1 cellular context compared by ENCODE assay signal in the genomic region with DNA sequence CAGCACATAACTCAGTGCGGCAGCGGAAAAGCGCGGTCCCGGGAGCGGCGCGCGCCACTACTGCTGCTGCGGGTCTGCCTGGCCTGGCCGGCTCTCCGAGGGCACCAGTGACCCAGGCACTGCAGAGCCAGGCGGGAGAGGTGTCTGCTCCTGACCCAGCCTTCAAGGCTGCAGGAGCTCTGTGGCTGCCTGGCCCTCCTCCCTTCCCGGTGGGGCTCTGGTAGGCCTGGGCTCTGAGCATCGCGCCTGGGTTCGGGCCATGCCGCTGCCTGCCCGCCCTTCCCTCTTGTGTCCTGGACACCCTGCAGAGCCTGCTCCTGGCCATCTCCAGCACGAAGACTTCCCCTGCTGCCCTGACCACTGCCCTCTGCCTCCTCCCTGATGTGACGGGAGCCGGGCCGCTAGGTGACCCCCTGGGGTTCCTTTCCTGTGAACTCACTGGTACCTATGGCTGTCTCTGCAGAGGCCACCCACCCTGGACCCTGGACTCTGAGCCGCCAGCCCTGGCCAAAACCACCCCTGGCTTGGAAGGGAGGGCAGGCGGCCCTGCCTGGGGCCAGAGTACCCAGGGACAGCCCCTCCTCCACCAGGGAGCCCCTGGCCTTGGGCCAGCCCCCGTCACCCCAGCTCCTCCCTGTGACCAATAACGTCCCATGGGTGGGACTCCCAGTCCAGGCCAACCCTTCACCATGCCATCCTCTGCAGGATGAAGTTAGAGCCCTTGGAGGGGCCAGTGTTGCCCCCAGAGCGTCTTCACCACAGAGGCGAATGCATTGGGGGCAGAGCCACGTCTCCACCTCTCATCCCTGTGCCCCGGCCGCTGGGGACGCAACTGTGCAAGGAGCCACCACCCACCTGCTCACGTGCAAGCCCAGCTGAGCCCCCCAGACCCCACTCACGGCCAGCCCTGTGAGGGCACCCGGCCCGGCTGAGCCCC.
TF ChIP-seq lines count a peak whose summit lies in the region.

No MANE protein-coding gene starts in this region.

TF ChIP-seq in HepG2, 621 proteins besides CTCF, POLR2A, EP300 and RAD21 (continued from another document and continues in another):
- TF ChIP-seq, protein P1, sequence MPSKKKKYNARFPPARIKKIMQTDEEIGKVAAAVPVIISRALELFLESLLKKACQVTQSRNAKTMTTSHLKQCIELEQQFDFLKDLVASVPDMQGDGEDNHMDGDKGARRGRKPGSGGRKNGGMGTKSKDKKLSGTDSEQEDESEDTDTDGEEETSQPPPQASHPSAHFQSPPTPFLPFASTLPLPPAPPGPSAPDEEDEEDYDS (CRISPR knock-in tag; IDR thresholded peaks at IDR 0.05), result peak; percentile 92
- TF ChIP-seq ZNF550 (CRISPR knock-in tag; IDR thresholded peaks at IDR 0.05; ENCODE audit: borderline replicate concordance) (no peak), ZNF543 (CRISPR knock-in tag; IDR thresholded peaks at IDR 0.05) (peak; percentile 41; the same call in 1 of the 2 replicates), BHLHE40 (IDR thresholded peaks at IDR 0.05; ENCODE audit: low read length) (peak; percentile 66), MTF2 (CRISPR knock-in tag; IDR thresholded peaks at IDR 0.05; ENCODE audit: borderline replicate concordance) (no peak), ELF3 (CRISPR knock-in tag; IDR thresholded peaks at IDR 0.05) (peak; percentile 69), SP2 (CRISPR knock-in tag; IDR thresholded peaks at IDR 0.05) (peak; percentile 51; the same call in 1 of the 2 replicates), MEIS1 (CRISPR knock-in tag; IDR thresholded peaks at IDR 0.05; ENCODE audit: borderline replicate concordance) (peak; percentile 84; the same call in 1 of the 2 replicates), ONECUT2 (CRISPR knock-in tag; IDR thresholded peaks at IDR 0.05) (no peak), SALL2 (CRISPR knock-in tag; IDR thresholded peaks at IDR 0.05) (0 out of 2 replicates have a peak, but pooled peaks have one; percentile 12), MAFG (CRISPR knock-in tag; IDR thresholded peaks at IDR 0.05) (no peak), BCL6 (CRISPR knock-in tag; IDR thresholded peaks at IDR 0.05) (peak; percentile 47; the same call in 1 of the 2 replicates), ETV5 (CRISPR knock-in tag; IDR thresholded peaks at IDR 0.05; ENCODE audit: borderline replicate concordance) (peak; percentile 49), NBN (conservative IDR thresholded peaks at IDR 0.05) (no peak), KLF9 (CRISPR knock-in tag; IDR thresholded peaks at IDR 0.05; ENCODE audit: low read depth) (no peak), ZNF136 (CRISPR knock-in tag; IDR thresholded peaks at IDR 0.05; ENCODE audit: low read depth) (peak; percentile 57), ZNF207 (IDR thresholded peaks at IDR 0.05; ENCODE audit: borderline replicate concordance) (no peak), SMAD3 (CRISPR knock-in tag; IDR thresholded peaks at IDR 0.05) (no peak), ZIK1 (CRISPR knock-in tag; IDR thresholded peaks at IDR 0.05; ENCODE audit: borderline replicate concordance, low read depth) (no peak; the same call in 1 of the 2 replicates), ZNF615 (CRISPR knock-in tag; IDR thresholded peaks at IDR 0.05; ENCODE audit: borderline replicate concordance) (0 out of 2 replicates have a peak, but pooled peaks have one; percentile 66), ZNF777 (CRISPR knock-in tag; IDR thresholded peaks at IDR 0.05) (no peak; the same call in 1 of the 2 replicates), KDM5B (CRISPR knock-in tag; IDR thresholded peaks at IDR 0.05; ENCODE audit: borderline replicate concordance) (peak; percentile 74), ZSCAN12 (CRISPR knock-in tag; IDR thresholded peaks at IDR 0.05) (no peak), ZNF143 (CRISPR knock-in tag; IDR thresholded peaks at IDR 0.05) (no peak), KDM1A (CRISPR knock-in tag; IDR thresholded peaks at IDR 0.05) (no peak), ZNF101 (CRISPR knock-in tag; IDR thresholded peaks at IDR 0.05; ENCODE audit: borderline replicate concordance, low read depth) (no peak), ZNF354B (CRISPR knock-in tag; IDR thresholded peaks at IDR 0.05) (peak; percentile 79; the same call in 1 of the 2 replicates), ZNF564 (CRISPR knock-in tag; IDR thresholded peaks at IDR 0.05) (no peak), ZNF557 (CRISPR knock-in tag; IDR thresholded peaks at IDR 0.05) (no peak), ZNF510 (CRISPR knock-in tag; IDR thresholded peaks at IDR 0.05; ENCODE audit: low read depth) (no peak), HHEX (CRISPR knock-in tag; IDR thresholded peaks at IDR 0.05) (no peak), RFX5 (IDR thresholded peaks at IDR 0.05; ENCODE audit: low read depth, low read length) (no peak), SPEN (CRISPR knock-in tag; IDR thresholded peaks at IDR 0.05; ENCODE audit: low read depth) (peak; percentile 56; the same call in 1 of the 2 replicates)
- TF ChIP-seq, protein P2, sequence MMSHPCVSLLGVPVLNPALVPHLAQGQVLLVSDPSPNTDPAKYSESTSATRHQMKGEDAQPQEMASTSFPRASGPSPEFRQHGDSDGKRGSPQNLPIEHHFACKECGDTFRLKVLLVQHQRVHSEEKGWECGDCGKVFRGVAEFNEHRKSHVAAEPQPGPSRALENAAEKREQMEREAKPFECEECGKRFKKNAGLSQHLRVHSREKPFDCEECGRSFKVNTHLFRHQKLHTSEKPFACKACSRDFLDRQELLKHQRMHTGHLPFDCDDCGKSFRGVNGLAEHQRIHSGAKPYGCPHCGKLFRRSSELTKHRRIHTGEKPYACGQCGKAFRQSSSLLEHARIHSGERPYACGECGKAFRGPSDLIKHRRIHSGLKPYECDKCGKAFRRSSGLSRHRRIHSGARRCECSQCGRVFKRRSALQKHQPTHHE (CRISPR knock-in tag; IDR thresholded peaks at IDR 0.05; ENCODE audit: borderline replicate concordance), result 0 out of 2 replicates have a peak, but pooled peaks have one; percentile 60
- TF ChIP-seq, protein P3, sequence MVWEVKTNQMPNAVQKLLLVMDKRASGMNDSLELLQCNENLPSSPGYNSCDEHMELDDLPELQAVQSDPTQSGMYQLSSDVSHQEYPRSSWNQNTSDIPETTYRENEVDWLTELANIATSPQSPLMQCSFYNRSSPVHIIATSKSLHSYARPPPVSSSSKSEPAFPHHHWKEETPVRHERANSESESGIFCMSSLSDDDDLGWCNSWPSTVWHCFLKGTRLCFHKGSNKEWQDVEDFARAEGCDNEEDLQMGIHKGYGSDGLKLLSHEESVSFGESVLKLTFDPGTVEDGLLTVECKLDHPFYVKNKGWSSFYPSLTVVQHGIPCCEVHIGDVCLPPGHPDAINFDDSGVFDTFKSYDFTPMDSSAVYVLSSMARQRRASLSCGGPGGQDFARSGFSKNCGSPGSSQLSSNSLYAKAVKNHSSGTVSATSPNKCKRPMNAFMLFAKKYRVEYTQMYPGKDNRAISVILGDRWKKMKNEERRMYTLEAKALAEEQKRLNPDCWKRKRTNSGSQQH (CRISPR knock-in tag; IDR thresholded peaks at IDR 0.05; ENCODE audit: low read depth), result no peak; the same call in 1 of the 2 replicates
- TF ChIP-seq, protein P4, sequence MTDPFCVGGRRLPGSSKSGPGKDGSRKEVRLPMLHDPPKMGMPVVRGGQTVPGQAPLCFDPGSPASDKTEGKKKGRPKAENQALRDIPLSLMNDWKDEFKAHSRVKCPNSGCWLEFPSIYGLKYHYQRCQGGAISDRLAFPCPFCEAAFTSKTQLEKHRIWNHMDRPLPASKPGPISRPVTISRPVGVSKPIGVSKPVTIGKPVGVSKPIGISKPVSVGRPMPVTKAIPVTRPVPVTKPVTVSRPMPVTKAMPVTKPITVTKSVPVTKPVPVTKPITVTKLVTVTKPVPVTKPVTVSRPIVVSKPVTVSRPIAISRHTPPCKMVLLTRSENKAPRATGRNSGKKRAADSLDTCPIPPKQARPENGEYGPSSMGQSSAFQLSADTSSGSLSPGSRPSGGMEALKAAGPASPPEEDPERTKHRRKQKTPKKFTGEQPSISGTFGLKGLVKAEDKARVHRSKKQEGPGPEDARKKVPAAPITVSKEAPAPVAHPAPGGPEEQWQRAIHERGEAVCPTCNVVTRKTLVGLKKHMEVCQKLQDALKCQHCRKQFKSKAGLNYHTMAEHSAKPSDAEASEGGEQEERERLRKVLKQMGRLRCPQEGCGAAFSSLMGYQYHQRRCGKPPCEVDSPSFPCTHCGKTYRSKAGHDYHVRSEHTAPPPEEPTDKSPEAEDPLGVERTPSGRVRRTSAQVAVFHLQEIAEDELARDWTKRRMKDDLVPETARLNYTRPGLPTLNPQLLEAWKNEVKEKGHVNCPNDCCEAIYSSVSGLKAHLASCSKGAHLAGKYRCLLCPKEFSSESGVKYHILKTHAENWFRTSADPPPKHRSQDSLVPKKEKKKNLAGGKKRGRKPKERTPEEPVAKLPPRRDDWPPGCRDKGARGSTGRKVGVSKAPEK (CRISPR knock-in tag; IDR thresholded peaks at IDR 0.05; ENCODE audit: borderline replicate concordance), result no peak
- TF ChIP-seq, protein P5, sequence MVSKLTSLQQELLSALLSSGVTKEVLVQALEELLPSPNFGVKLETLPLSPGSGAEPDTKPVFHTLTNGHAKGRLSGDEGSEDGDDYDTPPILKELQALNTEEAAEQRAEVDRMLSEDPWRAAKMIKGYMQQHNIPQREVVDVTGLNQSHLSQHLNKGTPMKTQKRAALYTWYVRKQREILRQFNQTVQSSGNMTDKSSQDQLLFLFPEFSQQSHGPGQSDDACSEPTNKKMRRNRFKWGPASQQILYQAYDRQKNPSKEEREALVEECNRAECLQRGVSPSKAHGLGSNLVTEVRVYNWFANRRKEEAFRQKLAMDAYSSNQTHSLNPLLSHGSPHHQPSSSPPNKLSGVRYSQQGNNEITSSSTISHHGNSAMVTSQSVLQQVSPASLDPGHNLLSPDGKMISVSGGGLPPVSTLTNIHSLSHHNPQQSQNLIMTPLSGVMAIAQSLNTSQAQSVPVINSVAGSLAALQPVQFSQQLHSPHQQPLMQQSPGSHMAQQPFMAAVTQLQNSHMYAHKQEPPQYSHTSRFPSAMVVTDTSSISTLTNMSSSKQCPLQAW (CRISPR knock-in tag; IDR thresholded peaks at IDR 0.05), result peak; percentile 90
- TF ChIP-seq, protein P6, sequence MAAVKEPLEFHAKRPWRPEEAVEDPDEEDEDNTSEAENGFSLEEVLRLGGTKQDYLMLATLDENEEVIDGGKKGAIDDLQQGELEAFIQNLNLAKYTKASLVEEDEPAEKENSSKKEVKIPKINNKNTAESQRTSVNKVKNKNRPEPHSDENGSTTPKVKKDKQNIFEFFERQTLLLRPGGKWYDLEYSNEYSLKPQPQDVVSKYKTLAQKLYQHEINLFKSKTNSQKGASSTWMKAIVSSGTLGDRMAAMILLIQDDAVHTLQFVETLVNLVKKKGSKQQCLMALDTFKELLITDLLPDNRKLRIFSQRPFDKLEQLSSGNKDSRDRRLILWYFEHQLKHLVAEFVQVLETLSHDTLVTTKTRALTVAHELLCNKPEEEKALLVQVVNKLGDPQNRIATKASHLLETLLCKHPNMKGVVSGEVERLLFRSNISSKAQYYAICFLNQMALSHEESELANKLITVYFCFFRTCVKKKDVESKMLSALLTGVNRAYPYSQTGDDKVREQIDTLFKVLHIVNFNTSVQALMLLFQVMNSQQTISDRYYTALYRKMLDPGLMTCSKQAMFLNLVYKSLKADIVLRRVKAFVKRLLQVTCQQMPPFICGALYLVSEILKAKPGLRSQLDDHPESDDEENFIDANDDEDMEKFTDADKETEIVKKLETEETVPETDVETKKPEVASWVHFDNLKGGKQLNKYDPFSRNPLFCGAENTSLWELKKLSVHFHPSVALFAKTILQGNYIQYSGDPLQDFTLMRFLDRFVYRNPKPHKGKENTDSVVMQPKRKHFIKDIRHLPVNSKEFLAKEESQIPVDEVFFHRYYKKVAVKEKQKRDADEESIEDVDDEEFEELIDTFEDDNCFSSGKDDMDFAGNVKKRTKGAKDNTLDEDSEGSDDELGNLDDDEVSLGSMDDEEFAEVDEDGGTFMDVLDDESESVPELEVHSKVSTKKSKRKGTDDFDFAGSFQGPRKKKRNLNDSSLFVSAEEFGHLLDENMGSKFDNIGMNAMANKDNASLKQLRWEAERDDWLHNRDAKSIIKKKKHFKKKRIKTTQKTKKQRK (IDR thresholded peaks at IDR 0.05; ENCODE audit: low read length), result no peak
- TF ChIP-seq, protein P7, sequence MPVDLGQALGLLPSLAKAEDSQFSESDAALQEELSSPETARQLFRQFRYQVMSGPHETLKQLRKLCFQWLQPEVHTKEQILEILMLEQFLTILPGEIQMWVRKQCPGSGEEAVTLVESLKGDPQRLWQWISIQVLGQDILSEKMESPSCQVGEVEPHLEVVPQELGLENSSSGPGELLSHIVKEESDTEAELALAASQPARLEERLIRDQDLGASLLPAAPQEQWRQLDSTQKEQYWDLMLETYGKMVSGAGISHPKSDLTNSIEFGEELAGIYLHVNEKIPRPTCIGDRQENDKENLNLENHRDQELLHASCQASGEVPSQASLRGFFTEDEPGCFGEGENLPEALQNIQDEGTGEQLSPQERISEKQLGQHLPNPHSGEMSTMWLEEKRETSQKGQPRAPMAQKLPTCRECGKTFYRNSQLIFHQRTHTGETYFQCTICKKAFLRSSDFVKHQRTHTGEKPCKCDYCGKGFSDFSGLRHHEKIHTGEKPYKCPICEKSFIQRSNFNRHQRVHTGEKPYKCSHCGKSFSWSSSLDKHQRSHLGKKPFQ (CRISPR knock-in tag; IDR thresholded peaks at IDR 0.05; ENCODE audit: insufficient replicate concordance), result peak; percentile 64
- TF ChIP-seq, protein P8, sequence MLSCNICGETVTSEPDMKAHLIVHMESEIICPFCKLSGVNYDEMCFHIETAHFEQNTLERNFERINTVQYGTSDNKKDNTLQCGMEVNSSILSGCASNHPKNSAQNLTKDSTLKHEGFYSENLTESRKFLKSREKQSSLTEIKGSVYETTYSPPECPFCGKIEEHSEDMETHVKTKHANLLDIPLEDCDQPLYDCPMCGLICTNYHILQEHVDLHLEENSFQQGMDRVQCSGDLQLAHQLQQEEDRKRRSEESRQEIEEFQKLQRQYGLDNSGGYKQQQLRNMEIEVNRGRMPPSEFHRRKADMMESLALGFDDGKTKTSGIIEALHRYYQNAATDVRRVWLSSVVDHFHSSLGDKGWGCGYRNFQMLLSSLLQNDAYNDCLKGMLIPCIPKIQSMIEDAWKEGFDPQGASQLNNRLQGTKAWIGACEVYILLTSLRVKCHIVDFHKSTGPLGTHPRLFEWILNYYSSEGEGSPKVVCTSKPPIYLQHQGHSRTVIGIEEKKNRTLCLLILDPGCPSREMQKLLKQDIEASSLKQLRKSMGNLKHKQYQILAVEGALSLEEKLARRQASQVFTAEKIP (CRISPR knock-in tag; IDR thresholded peaks at IDR 0.05; ENCODE audit: borderline replicate concordance), result no peak
- TF ChIP-seq, protein P9, sequence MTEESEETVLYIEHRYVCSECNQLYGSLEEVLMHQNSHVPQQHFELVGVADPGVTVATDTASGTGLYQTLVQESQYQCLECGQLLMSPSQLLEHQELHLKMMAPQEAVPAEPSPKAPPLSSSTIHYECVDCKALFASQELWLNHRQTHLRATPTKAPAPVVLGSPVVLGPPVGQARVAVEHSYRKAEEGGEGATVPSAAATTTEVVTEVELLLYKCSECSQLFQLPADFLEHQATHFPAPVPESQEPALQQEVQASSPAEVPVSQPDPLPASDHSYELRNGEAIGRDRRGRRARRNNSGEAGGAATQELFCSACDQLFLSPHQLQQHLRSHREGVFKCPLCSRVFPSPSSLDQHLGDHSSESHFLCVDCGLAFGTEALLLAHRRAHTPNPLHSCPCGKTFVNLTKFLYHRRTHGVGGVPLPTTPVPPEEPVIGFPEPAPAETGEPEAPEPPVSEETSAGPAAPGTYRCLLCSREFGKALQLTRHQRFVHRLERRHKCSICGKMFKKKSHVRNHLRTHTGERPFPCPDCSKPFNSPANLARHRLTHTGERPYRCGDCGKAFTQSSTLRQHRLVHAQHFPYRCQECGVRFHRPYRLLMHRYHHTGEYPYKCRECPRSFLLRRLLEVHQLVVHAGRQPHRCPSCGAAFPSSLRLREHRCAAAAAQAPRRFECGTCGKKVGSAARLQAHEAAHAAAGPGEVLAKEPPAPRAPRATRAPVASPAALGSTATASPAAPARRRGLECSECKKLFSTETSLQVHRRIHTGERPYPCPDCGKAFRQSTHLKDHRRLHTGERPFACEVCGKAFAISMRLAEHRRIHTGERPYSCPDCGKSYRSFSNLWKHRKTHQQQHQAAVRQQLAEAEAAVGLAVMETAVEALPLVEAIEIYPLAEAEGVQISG (CRISPR knock-in tag; IDR thresholded peaks at IDR 0.05), result peak; percentile 85
